12 cellular contexts compared by ENCODE assay signal in genomic region chr3:194730369-194730768, GRCh38. TPM values are rescaled to one million over a fixed set of nuclear protein-coding genes. Genes with fewer than 3 reads are reported as not detected.
DNase-seq lines count a peak whose midpoint lies in the region; ATAC-seq and TF ChIP-seq lines count a peak whose summit lies in the region.
"Had no signal": no experiment of that assay in that cellular context is flagged by ENCODE, and none has a peak within 500 bp of the region (broad histone marks: within the 10 kb centered on the region; RNA-seq: fewer than 3 reads in every experiment).

No MANE protein-coding gene starts in this region.

- WGBS in sigmoid colon, 2 donors: 20 to 57% methylated on average over 10 of the region's 10 CpGs

- H3K27me3 Mint-ChIP-seq in activated CD8-positive, alpha-beta T cell treated with anti-CD3 and anti-CD28 coated beads, Interleukin-2, amount 10 ng/mL, durations not matched to agents 7 days and 5 days (ENCODE audit: low read depth): peaks cover 24% of the 10 kb centered on the region

- no peak overlapping the region for H3K27ac Mint-ChIP-seq in activated CD8-positive, alpha-beta T cell treated with anti-CD3 and anti-CD28 coated beads, Interleukin-2, amount 10 ng/mL, durations not matched to agents 7 days and 5 days
- H3K27ac Mint-ChIP-seq: activated naive CD4-positive, alpha-beta T cell treated with anti-CD3 and anti-CD28 coated beads, Interleukin-2, amount 50 U/mL, for 24 hours had no signal

- TF ChIP-seq CTCF in epithelial cell of esophagus (IDR thresholded peaks at IDR 0.05; ENCODE audit: insufficient read depth, low read depth, low read length, missing control alignments) (no peak), upper lobe of right lung (IDR thresholded peaks at IDR 0.05) (no peak), sigmoid colon (IDR thresholded peaks at IDR 0.05) (no peak)

- H3K9me3 ChIP-seq in upper lobe of right lung (no peaks in the 10 kb centered on the region), sigmoid colon (peaks cover 0 to 5% (median 0%) of the 10 kb centered on the region in 4 donors)
- H3K9me3 ChIP-seq: suprapubic skin had no signal

- POLR2A ChIA-PET in activated CD8-positive, alpha-beta T cell treated with anti-CD3 and anti-CD28 coated beads, Interleukin-2, amount 10 ng/mL, durations not matched to agents 7 days and 5 days (lab: Charles Lee): no interaction called here

- no peak for TF ChIP-seq POLR2A in sigmoid colon (IDR thresholded peaks at IDR 0.05)

- peak; percentile 87 for ATAC-seq in upper lobe of right lung
- ATAC-seq in activated CD8-positive, alpha-beta T cell treated with anti-CD3 and anti-CD28 coated beads, Interleukin-2, amount 10 ng/mL, durations not matched to agents 7 days and 5 days: no peak

- no peak overlapping the region for H3K4me3 Mint-ChIP-seq in activated CD8-positive, alpha-beta T cell treated with anti-CD3 and anti-CD28 coated beads, Interleukin-2, amount 10 ng/mL, durations not matched to agents 7 days and 5 days
- H3K4me3 Mint-ChIP-seq: activated naive CD4-positive, alpha-beta T cell treated with anti-CD3 and anti-CD28 coated beads, Interleukin-2, amount 50 U/mL, for 24 hours had no signal

- H3K27ac ChIP-seq in upper lobe of right lung (no peak overlapping the region), sigmoid colon (no peak overlapping the region)
- H3K27ac ChIP-seq: suprapubic skin, VCaP had no signal

- H3K36me3 ChIP-seq in upper lobe of right lung (no peaks in the 10 kb centered on the region), sigmoid colon (no peaks in the 10 kb centered on the region)
- H3K36me3 ChIP-seq: suprapubic skin had no signal

- intact Hi-C loops in upper lobe of right lung (cut with DNase I) (no loop called here), sigmoid colon (cut with DNase I) (no loop called here)

- TF ChIP-seq EP300 in sigmoid colon (IDR thresholded peaks at IDR 0.05): no peak

- DNase-seq in SIG-M5 treated with dmso at 0.1 percent for 504 hours (lab: John Stamatoyannopoulos, UW; ENCODE audit: unreplicated experiment) (peak; percentile 35), SIG-M5 (lab: John Stamatoyannopoulos, UW) (no peak), NCI-H69 (lab: John Stamatoyannopoulos, UW) (peak; percentile 95), epithelial cell of esophagus (ENCODE audit: low read depth) (peak; percentile 93), upper lobe of right lung (no peak), NOMO-1 treated with DMSO at 0.1 percent for 48 hours (lab: John Stamatoyannopoulos, UW; ENCODE audit: unreplicated experiment) (no peak), sigmoid colon (no peak)
- no peak for DNase-seq in activated CD8-positive, alpha-beta T cell treated with anti-CD3 and anti-CD28 coated beads, Interleukin-2, amount 10 ng/mL, durations not matched to agents 7 days and 5 days
- DNase-seq: midbrain had no signal

- H3K4me3 ChIP-seq in epithelial cell of esophagus (ENCODE audit: low read length) (no peak overlapping the region), upper lobe of right lung (peak overlapping the region; percentile 5), sigmoid colon (no peak overlapping the region)
- H3K4me3 ChIP-seq: suprapubic skin had no signal

- H3K27me3 ChIP-seq in upper lobe of right lung (no peaks in the 10 kb centered on the region), sigmoid colon (no peaks in the 10 kb centered on the region)
- H3K27me3 ChIP-seq: suprapubic skin had no signal

- H3K9me3 Mint-ChIP-seq in activated CD8-positive, alpha-beta T cell treated with anti-CD3 and anti-CD28 coated beads, Interleukin-2, amount 10 ng/mL, durations not matched to agents 7 days and 5 days (ENCODE audit: insufficient read depth): no peaks in the 10 kb centered on the region
- H3K9me3 Mint-ChIP-seq: activated naive CD4-positive, alpha-beta T cell treated with anti-CD3 and anti-CD28 coated beads, Interleukin-2, amount 50 U/mL, for 24 hours had no signal

- no peaks in the 10 kb centered on the region for H3K36me3 Mint-ChIP-seq in activated CD8-positive, alpha-beta T cell treated with anti-CD3 and anti-CD28 coated beads, Interleukin-2, amount 10 ng/mL, durations not matched to agents 7 days and 5 days (ENCODE audit: low read depth)

- H3K4me1 Mint-ChIP-seq in activated CD8-positive, alpha-beta T cell treated with anti-CD3 and anti-CD28 coated beads, Interleukin-2, amount 10 ng/mL, durations not matched to agents 7 days and 5 days (ENCODE audit: low read depth): no peaks in the 10 kb centered on the region
- H3K4me1 Mint-ChIP-seq: activated naive CD4-positive, alpha-beta T cell treated with anti-CD3 and anti-CD28 coated beads, Interleukin-2, amount 50 U/mL, for 24 hours had no signal

- CTCF ChIA-PET in activated CD8-positive, alpha-beta T cell treated with anti-CD3 and anti-CD28 coated beads, Interleukin-2, amount 10 ng/mL, durations not matched to agents 7 days and 5 days (lab: Charles Lee): no interaction called here

- no peaks in the 10 kb centered on the region for H3K4me1 ChIP-seq in upper lobe of right lung
- no peaks in the 10 kb centered on the region for H3K4me1 ChIP-seq in sigmoid colon

RNA-seq across cellular contexts. Expression of gene FAM43A, which starts 44.7 kb away (rescaled TPM):
- total RNA-seq in upper lobe of right lung (25.7 TPM), sigmoid colon (10 to 100 TPM; 11.1 to 17.8 (median 12.7) TPM)
- 10 to 100 TPM; 10.2 to 62.8 (median 35.8) TPM for polyA plus RNA-seq in sigmoid colon
- 1 to 10 TPM; 1.1 to 1.2 TPM for total RNA-seq in activated CD8-positive, alpha-beta T cell treated with anti-CD3 and anti-CD28 coated beads, Interleukin-2, amount 10 ng/mL, durations not matched to agents 7 days and 5 days

RNA-seq across cellular contexts. Expression of gene LSG1, which starts 58.4 kb away (rescaled TPM):
- total RNA-seq in upper lobe of right lung (36.8 TPM), sigmoid colon (10 to 100 TPM; 21.0 to 32.4 (median 27.2) TPM)
- polyA plus RNA-seq in sigmoid colon: 10 to 100 TPM in 1 of 3 donors, 1 to 10 TPM in 2; 6.0 to 20.4 (median 9.6) TPM
- total RNA-seq in activated CD8-positive, alpha-beta T cell treated with anti-CD3 and anti-CD28 coated beads, Interleukin-2, amount 10 ng/mL, durations not matched to agents 7 days and 5 days: 10 to 100 TPM; 46.9 to 48.0 TPM

Comparison
In these comparisons a context has a peak if more than half of its experiments do, and no peak if none do; other contexts are left out.
1. DNase-seq: peak in SIG-M5 treated with dmso at 0.1 percent for 504 hours (single experiment), NCI-H69 (single experiment) and epithelial cell of esophagus (single experiment); none in SIG-M5 (single experiment), upper lobe of right lung (single experiment), NOMO-1 treated with DMSO at 0.1 percent for 48 hours (single experiment), sigmoid colon (single experiment) and activated CD8-positive, alpha-beta T cell treated with anti-CD3 and anti-CD28 coated beads, Interleukin-2, amount 10 ng/mL, durations not matched to agents 7 days and 5 days (single experiment).
2. RNA of gene FAM43A, which starts 44.7 kb away (total RNA-seq): 25.7 TPM in upper lobe of right lung (single experiment) and 11.1 to 17.8 TPM in sigmoid colon; 1.1 to 1.2 TPM in activated CD8-positive, alpha-beta T cell treated with anti-CD3 and anti-CD28 coated beads, Interleukin-2, amount 10 ng/mL, durations not matched to agents 7 days and 5 days; every median in the first group is over 4 times any median in the second.